Comparison of ENCODE assay signal across 1 cellular context in genomic region chr16:66898933-66899309, GRCh38.
TF ChIP-seq lines count a peak whose summit lies in the region.

No MANE protein-coding gene starts in this region.

TF ChIP-seq in WTC11, 78 proteins besides CTCF, POLR2A, EP300 and RAD21 (continued from another document):
- TF ChIP-seq PRDM15 (CRISPR knock-in tag; IDR thresholded peaks at IDR 0.05), result no peak
- TF ChIP-seq NFE2L1 (CRISPR knock-in tag; IDR thresholded peaks at IDR 0.05), result no peak
